ENCODE assay signal across 39 cellular contexts in genomic region chr19:30467239-30467638, GRCh38.
"Had no signal": no experiment of that assay in that cellular context is flagged by ENCODE, and none has a peak within 500 bp of the region (broad histone marks: within the 10 kb centered on the region; RNA-seq: fewer than 3 reads in every experiment).

No MANE protein-coding gene starts in this region.

- H3K9me3 ChIP-seq: adrenal gland, ascending aorta, body of pancreas, breast epithelium had no signal

- H3K4me1 ChIP-seq: adrenal gland, ascending aorta, body of pancreas, breast epithelium had no signal

- FAIRE-seq: astrocyte, bronchial epithelial cell had no signal

- H3K9me3 Mint-ChIP-seq: activated naive CD8-positive, alpha-beta T cell treated with anti-CD3 and anti-CD28 coated beads for 36 hours; activated T-cell treated with anti-CD3 and anti-CD28 coated beads, Interleukin-2, amount 50 U/mL, for 4 hours; activated T-helper 1 cell treated with anti-CD3 and anti-CD28 coated beads, Interleukin-12 subunit alpha, Interleukin-12 subunit beta, Interleukin-2, Interleukin-4 antibody, amounts not matched to agents 30 ng/mL and 10 ng/mL and 1 ng/mL, durations not matched to agents 14 hours and 24 hours and 36 hours; activated T-helper 17 cell treated with anti-CD3 and anti-CD28 coated beads, Interleukin-2, amount 50 U/mL, for 72 hours; central memory CD8-positive, alpha-beta T cell had no signal

- H3K27ac Mint-ChIP-seq: activated naive CD4-positive, alpha-beta T cell treated with anti-CD3 and anti-CD28 coated beads for 36 hours; activated naive CD4-positive, alpha-beta T cell treated with anti-CD3 and anti-CD28 coated beads, Interleukin-2, amount 10 ng/mL, durations not matched to agents 7 days and 5 days; activated naive CD4-positive, alpha-beta T cell treated with anti-CD3 and anti-CD28 coated beads, Interleukin-2, amount 50 U/mL, for 24 hours; activated naive CD4-positive, alpha-beta T cell treated with anti-CD3 and anti-CD28 coated beads, Interleukin-2, amount 50 U/mL, for 72 hours; activated naive CD8-positive, alpha-beta T cell; activated naive CD8-positive, alpha-beta T cell treated with anti-CD3 and anti-CD28 coated beads for 36 hours; activated naive CD8-positive, alpha-beta T cell treated with anti-CD3 and anti-CD28 coated beads, Interleukin-2, amount 10 ng/mL, durations not matched to agents 7 days and 5 days; activated naive CD8-positive, alpha-beta T cell treated with anti-CD3 and anti-CD28 coated beads, Interleukin-2, amount 50 U/mL, for 24 hours; activated T-cell treated with anti-CD3 and anti-CD28 coated beads, Interleukin-2, amount 50 U/mL, for 24 hours; activated T-cell treated with anti-CD3 and anti-CD28 coated beads, Interleukin-2, amount 50 U/mL, for 72 hours; activated T-helper 1 cell treated with anti-CD3 and anti-CD28 coated beads, Interleukin-12 subunit alpha, Interleukin-12 subunit beta, Interleukin-2, Interleukin-4 antibody, amounts not matched to agents 30 ng/mL and 10 ng/mL and 1 ng/mL, durations not matched to agents 14 hours and 24 hours and 36 hours; activated T-helper 17 cell treated with anti-CD3 and anti-CD28 coated beads, Interleukin-2, amount 50 U/mL, for 72 hours; activated T-helper 2 cell treated with anti-CD3 and anti-CD28 coated beads, Interferon-gamma antibody, Interleukin-2, Interleukin-4, amounts not matched to agents 10 μg/mL and 5 μg/mL and 100 μg/mL, durations not matched to agents 14 hours and 24 hours and 36 hours; brain had no signal

- ATAC-seq: activated naive CD4-positive, alpha-beta T cell treated with anti-CD3 and anti-CD28 coated beads, Interleukin-2, amount 50 U/mL, for 72 hours; activated naive CD8-positive, alpha-beta T cell treated with anti-CD3 and anti-CD28 coated beads, Interleukin-2, amount 50 U/mL, for 24 hours; activated T-cell treated with anti-CD3 and anti-CD28 coated beads, Interleukin-2, amount 50 U/mL, for 4 hours; activated T-cell treated with anti-CD3 and anti-CD28 coated beads, Interleukin-2, amount 50 U/mL, for 72 hours; activated T-helper 17 cell treated with anti-CD3 and anti-CD28 coated beads, Interleukin-2, amount 50 U/mL, for 72 hours; body of pancreas had no signal

- DNase-seq: activated effector memory CD4-positive, alpha-beta T cell treated with anti-CD3 and anti-CD28 coated beads, Interleukin-2, amount 50 U/mL, for 16 hours; activated effector memory CD4-positive, alpha-beta T cell treated with Interleukin-2 at 50 U/mL for 16 hours; activated gamma-delta T cell; activated gamma-delta T cell treated with Interleukin-2 at 50 U/mL for 16 hours; activated naive CD4-positive, alpha-beta T cell; activated naive CD4-positive, alpha-beta T cell treated with anti-CD3 and anti-CD28 coated beads for 36 hours; activated naive CD4-positive, alpha-beta T cell treated with anti-CD3 and anti-CD28 coated beads, Interleukin-2, amount 10 ng/mL, durations not matched to agents 7 days and 5 days; activated naive CD4-positive, alpha-beta T cell treated with anti-CD3 and anti-CD28 coated beads, Interleukin-2, amount 50 U/mL, for 16 hours; activated naive CD4-positive, alpha-beta T cell treated with Interleukin-2 at 50 U/mL for 16 hours; activated naive CD8-positive, alpha-beta T cell treated with anti-CD3 and anti-CD28 coated beads for 36 hours; activated naive CD8-positive, alpha-beta T cell treated with anti-CD3 and anti-CD28 coated beads, Interleukin-2, amount 10 ng/mL, durations not matched to agents 7 days and 5 days; activated naive CD8-positive, alpha-beta T cell treated with anti-CD3 and anti-CD28 coated beads, Interleukin-2, amount 50 U/mL, for 24 hours; activated T-cell treated with anti-CD3 and anti-CD28 coated beads, Interleukin-2, amount 50 U/mL, for 24 hours; activated T-cell treated with anti-CD3 and anti-CD28 coated beads, Interleukin-2, amount 50 U/mL, for 4 hours; activated T-cell treated with anti-CD3 and anti-CD28 coated beads, Interleukin-2, amount 50 U/mL, for 48 hours; activated T-cell treated with anti-CD3 and anti-CD28 coated beads, Interleukin-2, amount 50 U/mL, for 72 hours; adrenal gland; amniotic stem cell; amygdala; anterior cingulate cortex; aorta; body of pancreas; brain microvascular endothelial cell; caudate nucleus; central memory CD4-positive, alpha-beta T cell; cerebellar nuclear complex had no signal

- H3K36me3 Mint-ChIP-seq: activated naive CD4-positive, alpha-beta T cell treated with anti-CD3 and anti-CD28 coated beads, Interleukin-2, amount 10 ng/mL, durations not matched to agents 7 days and 5 days; activated naive CD4-positive, alpha-beta T cell treated with anti-CD3 and anti-CD28 coated beads, Interleukin-2, amount 50 U/mL, for 24 hours; activated naive CD4-positive, alpha-beta T cell treated with anti-CD3 and anti-CD28 coated beads, Interleukin-2, amount 50 U/mL, for 72 hours; activated naive CD8-positive, alpha-beta T cell; activated naive CD8-positive, alpha-beta T cell treated with anti-CD3 and anti-CD28 coated beads for 36 hours; activated naive CD8-positive, alpha-beta T cell treated with anti-CD3 and anti-CD28 coated beads, Interleukin-2, amount 10 ng/mL, durations not matched to agents 7 days and 5 days had no signal

- H3K4me1 Mint-ChIP-seq: activated naive CD4-positive, alpha-beta T cell treated with anti-CD3 and anti-CD28 coated beads, Interleukin-2, amount 10 ng/mL, durations not matched to agents 7 days and 5 days; activated naive CD4-positive, alpha-beta T cell treated with anti-CD3 and anti-CD28 coated beads, Interleukin-2, amount 50 U/mL, for 24 hours; activated naive CD8-positive, alpha-beta T cell treated with anti-CD3 and anti-CD28 coated beads for 36 hours; activated naive CD8-positive, alpha-beta T cell treated with anti-CD3 and anti-CD28 coated beads, Interleukin-2, amount 10 ng/mL, durations not matched to agents 7 days and 5 days; activated naive CD8-positive, alpha-beta T cell treated with anti-CD3 and anti-CD28 coated beads, Interleukin-2, amount 50 U/mL, for 24 hours; activated T-helper 17 cell treated with anti-CD3 and anti-CD28 coated beads, Interleukin-2, amount 50 U/mL, for 72 hours; central memory CD8-positive, alpha-beta T cell had no signal

- H3K27ac ChIP-seq: adrenal gland, ascending aorta, body of pancreas, brain microvascular endothelial cell, breast epithelium, cardiac muscle cell had no signal

- H3K27me3 ChIP-seq: adrenal gland, ascending aorta, body of pancreas, brain microvascular endothelial cell, breast epithelium, cardiac muscle cell had no signal

- H3K27me3 Mint-ChIP-seq: activated naive CD4-positive, alpha-beta T cell treated with anti-CD3 and anti-CD28 coated beads, Interleukin-2, amount 10 ng/mL, durations not matched to agents 7 days and 5 days; activated naive CD4-positive, alpha-beta T cell treated with anti-CD3 and anti-CD28 coated beads, Interleukin-2, amount 50 U/mL, for 24 hours; activated naive CD8-positive, alpha-beta T cell treated with anti-CD3 and anti-CD28 coated beads for 36 hours; activated naive CD8-positive, alpha-beta T cell treated with anti-CD3 and anti-CD28 coated beads, Interleukin-2, amount 10 ng/mL, durations not matched to agents 7 days and 5 days; activated naive CD8-positive, alpha-beta T cell treated with anti-CD3 and anti-CD28 coated beads, Interleukin-2, amount 50 U/mL, for 24 hours; activated T-cell treated with anti-CD3 and anti-CD28 coated beads, Interleukin-2, amount 50 U/mL, for 24 hours; central memory CD8-positive, alpha-beta T cell had no signal

- H3K4me3 ChIP-seq: adrenal gland, ascending aorta, body of pancreas, breast epithelium, cardiac muscle cell had no signal

- H3K4me3 Mint-ChIP-seq: activated naive CD4-positive, alpha-beta T cell treated with anti-CD3 and anti-CD28 coated beads for 36 hours; activated naive CD4-positive, alpha-beta T cell treated with anti-CD3 and anti-CD28 coated beads, Interleukin-2, amount 10 ng/mL, durations not matched to agents 7 days and 5 days; activated naive CD4-positive, alpha-beta T cell treated with anti-CD3 and anti-CD28 coated beads, Interleukin-2, amount 50 U/mL, for 24 hours; activated naive CD8-positive, alpha-beta T cell; activated naive CD8-positive, alpha-beta T cell treated with anti-CD3 and anti-CD28 coated beads for 36 hours; activated naive CD8-positive, alpha-beta T cell treated with anti-CD3 and anti-CD28 coated beads, Interleukin-2, amount 10 ng/mL, durations not matched to agents 7 days and 5 days; activated naive CD8-positive, alpha-beta T cell treated with anti-CD3 and anti-CD28 coated beads, Interleukin-2, amount 50 U/mL, for 24 hours; activated T-cell treated with anti-CD3 and anti-CD28 coated beads, Interleukin-2, amount 50 U/mL, for 24 hours; activated T-cell treated with anti-CD3 and anti-CD28 coated beads, Interleukin-2, amount 50 U/mL, for 4 hours; activated T-cell treated with anti-CD3 and anti-CD28 coated beads, Interleukin-2, amount 50 U/mL, for 72 hours; activated T-helper 1 cell treated with anti-CD3 and anti-CD28 coated beads, Interleukin-12 subunit alpha, Interleukin-12 subunit beta, Interleukin-2, Interleukin-4 antibody, amounts not matched to agents 30 ng/mL and 10 ng/mL and 1 ng/mL, durations not matched to agents 14 hours and 24 hours and 36 hours; activated T-helper 17 cell treated with anti-CD3 and anti-CD28 coated beads, Interleukin-2, amount 50 U/mL, for 72 hours; brain; central memory CD8-positive, alpha-beta T cell had no signal

- H3K36me3 ChIP-seq: adrenal gland, ascending aorta, brain microvascular endothelial cell, breast epithelium, cardiac muscle cell had no signal
